Comparison of ENCODE assay signal across 21 cellular contexts in the genomic region with DNA sequence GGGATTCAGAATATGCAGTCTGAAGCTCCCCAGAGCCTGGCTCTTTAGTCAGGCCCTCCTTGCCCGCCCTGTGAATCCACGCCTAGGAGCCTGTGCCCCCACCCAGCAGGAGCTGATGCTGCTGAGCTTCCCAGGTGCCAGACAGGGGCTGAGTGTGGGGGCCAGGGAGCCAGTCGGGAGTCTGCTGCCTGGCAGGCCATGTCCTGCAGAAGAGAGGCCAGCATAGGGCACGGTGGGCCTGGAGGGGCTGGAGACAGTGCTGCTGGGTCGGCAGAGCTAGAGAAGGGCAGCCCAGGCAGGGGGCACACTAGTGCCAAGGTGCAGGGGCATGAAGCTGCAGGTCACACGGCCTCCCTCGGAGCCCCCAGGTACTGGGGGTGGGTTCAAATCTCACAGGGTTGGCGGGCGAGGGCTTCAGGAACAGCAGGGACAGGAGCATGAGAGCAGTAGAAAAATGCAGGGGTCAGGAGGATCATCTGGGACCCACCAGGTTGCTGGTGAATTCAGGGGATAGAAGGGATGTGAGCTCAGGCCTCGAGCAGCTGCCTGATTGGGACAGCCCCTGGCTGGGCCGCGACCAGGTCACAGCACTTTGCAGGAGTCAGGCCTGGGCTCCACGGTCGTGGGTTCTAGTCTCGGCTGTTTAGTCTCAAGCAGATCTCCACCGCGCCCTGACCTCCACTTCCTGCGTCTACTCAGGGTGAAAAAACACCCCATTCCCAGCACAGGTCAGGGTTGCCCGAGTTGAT. TPM values are rescaled to one million over a fixed set of nuclear protein-coding genes. Genes with fewer than 3 reads are reported as not detected.
"Had no signal": no experiment of that assay in that cellular context is flagged by ENCODE, and none has a peak within 500 bp of the region (broad histone marks: within the 10 kb centered on the region; RNA-seq: fewer than 3 reads in every experiment).

No MANE protein-coding gene starts in this region.

- H3K4me3 ChIP-seq: gastrocnemius medialis, heart right ventricle, tibial nerve, uterus had no signal

- H3K27me3 ChIP-seq: uterus had no signal

- H3K27ac ChIP-seq: heart right ventricle, tibial nerve, uterus had no signal

- ATAC-seq: activated CD8-positive, alpha-beta T cell treated with anti-CD3 and anti-CD28 coated beads for 36 hours; activated naive CD8-positive, alpha-beta T cell treated with anti-CD3 and anti-CD28 coated beads, Interleukin-2, amount 50 U/mL, for 24 hours; esophagus mucosa; natural killer cell; stimulated activated naive CD8-positive, alpha-beta T cell treated with anti-CD3 and anti-CD28 coated beads, Interleukin-15, Interleukin-2, amounts not matched to agents 100 U/mL and 50 U/mL, for 24 hours had no signal

- H3K9me3 ChIP-seq: gastrocnemius medialis, heart right ventricle, tibial nerve, uterus had no signal

- DNase-seq: activated CD4-positive, alpha-beta T cell treated with anti-CD3 and anti-CD28 coated beads, Interleukin-2, amount 10 ng/mL, durations not matched to agents 24 days and 14 days; activated CD8-positive, alpha-beta T cell treated with anti-CD3 and anti-CD28 coated beads for 36 hours; activated naive CD4-positive, alpha-beta T cell treated with Interleukin-2 at 50 U/mL for 16 hours; activated naive CD8-positive, alpha-beta T cell treated with anti-CD3 and anti-CD28 coated beads, Interleukin-2, amount 50 U/mL, for 24 hours; activated T-cell treated with anti-CD3 and anti-CD28 coated beads, Interleukin-2, amount 50 U/mL, for 1 hour; anterior cingulate cortex; effector CD4-positive, alpha-beta T cell; gastrocnemius medialis; heart right ventricle; immature natural killer cell; natural killer cell; stimulated activated CD4-positive, alpha-beta T cell treated with anti-CD3 and anti-CD28 coated beads, Interleukin-12 subunit alpha, Interleukin-12 subunit beta, amount 100 ng/mL, for 4 hours; stimulated activated CD4-positive, alpha-beta T cell treated with anti-CD3 and anti-CD28 coated beads, Interleukin-1b, Interleukin-23, amount 100 ng/mL, for 48 hours; stimulated activated naive CD8-positive, alpha-beta T cell treated with anti-CD3 and anti-CD28 coated beads, Interleukin-15, Interleukin-2, amounts not matched to agents 100 U/mL and 50 U/mL, for 24 hours; substantia nigra had no signal

- H3K36me3 ChIP-seq: gastrocnemius medialis, heart right ventricle, tibial nerve, uterus had no signal

RNA-seq across cellular contexts. Expression of a gene that starts 4.1 kb away (rescaled TPM):
- total RNA-seq: T-helper 1 cell treated with Interleukin-12 subunit alpha and Interleukin-12 subunit beta and Interleukin-4 antibody, amounts not matched to agents 30 ng/mL and 1 ng/mL, for 36 hours had no signal

RNA-seq across cellular contexts. Expression of a gene that starts 13.1 kb away (rescaled TPM):
- total RNA-seq: activated CD4-positive, alpha-beta T cell treated with anti-CD3 and anti-CD28 coated beads, Interleukin-2, amount 10 ng/mL, durations not matched to agents 24 days and 14 days; activated CD8-positive, alpha-beta T cell treated with anti-CD3 and anti-CD28 coated beads for 36 hours; activated T-helper 2 cell treated with anti-CD3 and anti-CD28 coated beads, Interferon-gamma antibody, Interleukin-2, Interleukin-4, amounts not matched to agents 10 μg/mL and 5 μg/mL and 100 μg/mL, durations not matched to agents 14 hours and 24 hours and 36 hours; renal cortical epithelial cell; T-helper 1 cell treated with Interleukin-12 subunit alpha and Interleukin-12 subunit beta and Interleukin-4 antibody, amounts not matched to agents 30 ng/mL and 1 ng/mL, for 36 hours had no signal

RNA-seq across cellular contexts. Expression of a gene that starts 50.4 kb away (rescaled TPM):
- total RNA-seq: activated CD4-positive, alpha-beta T cell treated with anti-CD3 and anti-CD28 coated beads, Interleukin-2, amount 10 ng/mL, durations not matched to agents 24 days and 14 days; activated CD8-positive, alpha-beta T cell treated with anti-CD3 and anti-CD28 coated beads for 36 hours; T-helper 1 cell treated with Interleukin-12 subunit alpha and Interleukin-12 subunit beta and Interleukin-4 antibody, amounts not matched to agents 30 ng/mL and 1 ng/mL, for 36 hours had no signal
